20 cellular contexts compared by ENCODE assay signal in genomic region chr20:31537859-31538245, GRCh38. TPM values are rescaled to one million over a fixed set of nuclear protein-coding genes. Genes with fewer than 3 reads are reported as not detected.
DNase-seq lines count a peak whose midpoint lies in the region; ATAC-seq and TF ChIP-seq lines count a peak whose summit lies in the region.
"Had no signal": no experiment of that assay in that cellular context is flagged by ENCODE, and none has a peak within 500 bp of the region (broad histone marks: within the 10 kb centered on the region; RNA-seq: fewer than 3 reads in every experiment).

No MANE protein-coding gene starts in this region.

- POLR2A ChIA-PET in activated CD4-positive, alpha-beta memory T cell treated with anti-CD3 and anti-CD28 coated beads, Interleukin-2, amount 10 ng/mL, durations not matched to agents 7 days and 5 days (lab: Charles Lee) = interaction anchor here (1.1 kb wide), 1 partner anchor 20 kb away, joined by 3 read pairs; no protein-coding TSS in a partner anchor
- POLR2A ChIA-PET in activated CD4-positive, alpha-beta memory T cell treated with anti-CD3 and anti-CD28 coated beads for 36 hours (lab: Charles Lee) = no interaction called here

- H3K4me3 Mint-ChIP-seq in activated CD4-positive, alpha-beta memory T cell treated with anti-CD3 and anti-CD28 coated beads, Interleukin-2, amount 10 ng/mL, durations not matched to agents 7 days and 5 days = no peak overlapping the region
- no peak overlapping the region for H3K4me3 Mint-ChIP-seq in activated CD4-positive, alpha-beta memory T cell treated with anti-CD3 and anti-CD28 coated beads for 36 hours
- H3K4me3 Mint-ChIP-seq in HFFc6 (no peak overlapping the region), natural killer cell (no peak overlapping the region)
- no peak overlapping the region for H3K4me3 Mint-ChIP-seq in activated T-helper 17 cell treated with anti-CD3 and anti-CD28 coated beads, Interleukin-2, amount 50 U/mL, for 72 hours

- H3K4me1 Mint-ChIP-seq in activated CD4-positive, alpha-beta memory T cell treated with anti-CD3 and anti-CD28 coated beads, Interleukin-2, amount 10 ng/mL, durations not matched to agents 7 days and 5 days = peaks cover 47% of the 10 kb centered on the region
- H3K4me1 Mint-ChIP-seq in activated CD4-positive, alpha-beta memory T cell treated with anti-CD3 and anti-CD28 coated beads for 36 hours (ENCODE audit: low read depth) = peaks cover 19% of the 10 kb centered on the region
- H3K4me1 Mint-ChIP-seq in HFFc6 (ENCODE audit: low read depth) = peaks cover 77% of the 10 kb centered on the region
- peaks cover 32% of the 10 kb centered on the region for H3K4me1 Mint-ChIP-seq in activated T-helper 17 cell treated with anti-CD3 and anti-CD28 coated beads, Interleukin-2, amount 50 U/mL, for 72 hours
- peaks cover 39 to 48% of the 10 kb centered on the region in 2 donors for H3K4me1 Mint-ChIP-seq in natural killer cell

- H3K27me3 Mint-ChIP-seq in activated CD4-positive, alpha-beta memory T cell treated with anti-CD3 and anti-CD28 coated beads, Interleukin-2, amount 10 ng/mL, durations not matched to agents 7 days and 5 days = no peaks in the 10 kb centered on the region
- H3K27me3 Mint-ChIP-seq in activated CD4-positive, alpha-beta memory T cell treated with anti-CD3 and anti-CD28 coated beads for 36 hours = no peaks in the 10 kb centered on the region
- H3K27me3 Mint-ChIP-seq in HFFc6 (ENCODE audit: insufficient read depth) = peaks cover 3% of the 10 kb centered on the region; the same call in 1 of the 2 replicates
- H3K27me3 Mint-ChIP-seq in activated T-helper 17 cell treated with anti-CD3 and anti-CD28 coated beads, Interleukin-2, amount 50 U/mL, for 72 hours = no peaks in the 10 kb centered on the region
- H3K27me3 Mint-ChIP-seq in natural killer cell (ENCODE audit: low read depth in 2 of 2) = no peaks in the 10 kb centered on the region

- CTCF ChIA-PET in activated CD4-positive, alpha-beta memory T cell treated with anti-CD3 and anti-CD28 coated beads, Interleukin-2, amount 10 ng/mL, durations not matched to agents 7 days and 5 days (lab: Charles Lee) = interaction anchor here (1.7 kb wide), 1 partner anchor 23 kb away, joined by 4 read pairs; no protein-coding TSS in a partner anchor
- CTCF ChIA-PET in activated CD4-positive, alpha-beta memory T cell treated with anti-CD3 and anti-CD28 coated beads for 36 hours (lab: Charles Lee) = interaction anchor here (1.0 to 1.3 kb wide), 2 partner anchors 35 to 75 kb away, joined by 3 to 4 read pairs; no protein-coding TSS in a partner anchor

- peaks cover 76% of the 10 kb centered on the region for H3K36me3 Mint-ChIP-seq in activated CD4-positive, alpha-beta memory T cell treated with anti-CD3 and anti-CD28 coated beads, Interleukin-2, amount 10 ng/mL, durations not matched to agents 7 days and 5 days (ENCODE audit: low read depth)
- H3K36me3 Mint-ChIP-seq in activated CD4-positive, alpha-beta memory T cell treated with anti-CD3 and anti-CD28 coated beads for 36 hours = peaks cover 47% of the 10 kb centered on the region
- peaks cover 54% of the 10 kb centered on the region for H3K36me3 Mint-ChIP-seq in HFFc6 (ENCODE audit: low read depth)
- peaks cover 98% of the 10 kb centered on the region for H3K36me3 Mint-ChIP-seq in activated T-helper 17 cell treated with anti-CD3 and anti-CD28 coated beads, Interleukin-2, amount 50 U/mL, for 72 hours (ENCODE audit: low read depth)
- peaks cover 9% of the 10 kb centered on the region for H3K36me3 Mint-ChIP-seq in natural killer cell

- intact Hi-C loops in activated CD4-positive, alpha-beta memory T cell treated with anti-CD3 and anti-CD28 coated beads for 36 hours (cut with micrococcal nuclease) = no loop called here
- intact Hi-C loops in natural killer cell (cut with micrococcal nuclease) = no loop called here

- H3K27ac Mint-ChIP-seq in activated CD4-positive, alpha-beta memory T cell treated with anti-CD3 and anti-CD28 coated beads, Interleukin-2, amount 10 ng/mL, durations not matched to agents 7 days and 5 days = peak overlapping the region; percentile 17
- H3K27ac Mint-ChIP-seq in activated CD4-positive, alpha-beta memory T cell treated with anti-CD3 and anti-CD28 coated beads for 36 hours = no peak overlapping the region
- H3K27ac Mint-ChIP-seq in HFFc6 (peak overlapping the region; percentile 12), natural killer cell (peak overlapping the region; percentile 17 to 59)
- H3K27ac Mint-ChIP-seq in activated T-helper 17 cell treated with anti-CD3 and anti-CD28 coated beads, Interleukin-2, amount 50 U/mL, for 72 hours = peak overlapping the region; percentile 72

- no peak for TF ChIP-seq CTCF in HFFc6 (IDR thresholded peaks at IDR 0.05)
- no peak for TF ChIP-seq CTCF in natural killer cell (IDR thresholded peaks at IDR 0.05)
- TF ChIP-seq CTCF in GM20000 (IDR thresholded peaks at IDR 0.05; ENCODE audit: extremely low read depth, missing control alignments) = no peak

- no peak for DNase-seq in activated CD4-positive, alpha-beta memory T cell treated with anti-CD3 and anti-CD28 coated beads, Interleukin-2, amount 10 ng/mL, durations not matched to agents 7 days and 5 days
- no peak for DNase-seq in activated CD4-positive, alpha-beta memory T cell treated with anti-CD3 and anti-CD28 coated beads for 36 hours
- DNase-seq in HFFc6 = no peak
- no peak for DNase-seq in natural killer cell
- DNase-seq in GM20000 (ENCODE audit: low spot score) = no peak
- DNase-seq in cortex of kidney (lab: John Stamatoyannopoulos, UW) = no peak
- DNase-seq: activated T-cell treated with anti-CD3 and anti-CD28 coated beads for 4 hours; effector CD4-positive, alpha-beta T cell; KG1; left ventricle myocardium superior; NCI-H1105 treated with DMSO at 0.1 percent for 48 hours; NCI-H2171; ovary; stomach; T-helper 9 cell; upper lobe of left lung had no signal

- H3K9me3 Mint-ChIP-seq in activated CD4-positive, alpha-beta memory T cell treated with anti-CD3 and anti-CD28 coated beads, Interleukin-2, amount 10 ng/mL, durations not matched to agents 7 days and 5 days = no peaks in the 10 kb centered on the region
- H3K9me3 Mint-ChIP-seq in activated CD4-positive, alpha-beta memory T cell treated with anti-CD3 and anti-CD28 coated beads for 36 hours = no peaks in the 10 kb centered on the region
- H3K9me3 Mint-ChIP-seq in HFFc6 = no peaks in the 10 kb centered on the region
- H3K9me3 Mint-ChIP-seq in activated T-helper 17 cell treated with anti-CD3 and anti-CD28 coated beads, Interleukin-2, amount 50 U/mL, for 72 hours = no peaks in the 10 kb centered on the region
- H3K9me3 Mint-ChIP-seq in natural killer cell = no peaks in the 10 kb centered on the region

- no peak for ATAC-seq in activated T-helper 17 cell treated with anti-CD3 and anti-CD28 coated beads, Interleukin-2, amount 50 U/mL, for 72 hours (replicated peaks)
- peak in 1 of 3 donors; percentile 29 for ATAC-seq in natural killer cell
- ATAC-seq in GM18517 (IDR thresholded peaks at IDR 0.05; ENCODE audit: unreplicated experiment) = no peak
- ATAC-seq: activated CD4-positive, CD25-positive, alpha-beta regulatory T cell treated with anti-CD3 and anti-CD28 coated beads, Interleukin-2, amount 50 U/mL, for 24 hours; left ventricle myocardium superior; Panc1 had no signal

RNA-seq across cellular contexts. Expression of gene HM13, which starts 23.6 kb away (rescaled TPM):
- total RNA-seq in activated CD4-positive, alpha-beta memory T cell treated with anti-CD3 and anti-CD28 coated beads, Interleukin-2, amount 10 ng/mL, durations not matched to agents 7 days and 5 days = 100 to 1,000 TPM; 162 to 165 TPM
- 100 to 1,000 TPM; 110 to 111 TPM for total RNA-seq in activated CD4-positive, alpha-beta memory T cell treated with anti-CD3 and anti-CD28 coated beads for 36 hours
- total RNA-seq in HFFc6 (2021; fragmentation: NEBNext Ultra II Directional; extraction: Animal tissue kit (Norgen Biotek cat#: 25700)) = 100 to 1,000 TPM; 265 to 332 (median 284) TPM
- 100 to 1,000 TPM; 129 to 164 TPM for total RNA-seq in activated T-helper 17 cell treated with anti-CD3 and anti-CD28 coated beads, Interleukin-2, amount 50 U/mL, for 72 hours
- total RNA-seq in natural killer cell = 100 to 1,000 TPM in 2 of 3 donors, 10 to 100 TPM in 1; 97.5 to 135 (median 104) TPM
